2 cellular contexts compared by ENCODE assay signal in genomic region chr15:26075770-26076169, GRCh38.
TF ChIP-seq lines count a peak whose summit lies in the region.

No MANE protein-coding gene starts in this region.

TF ChIP-seq in GM23338, 12 proteins besides CTCF, POLR2A, EP300 and RAD21 (continued from another document):
- TF ChIP-seq ZNF462 (CRISPR knock-in tag; IDR thresholded peaks at IDR 0.05), result no peak

TF ChIP-seq in HEK293, 187 proteins besides CTCF, POLR2A, EP300 and RAD21 (continued from another document):
- TF ChIP-seq PRDM6 (tag by site-specific recombination; IDR thresholded peaks at IDR 0.05) (no peak), ZNF768 (tag by site-specific recombination; IDR thresholded peaks at IDR 0.05) (no peak)
TF ChIP-seq in HEK293: peak in this region for 1.
